ENCODE assay signal across 23 cellular contexts in the genomic region with DNA sequence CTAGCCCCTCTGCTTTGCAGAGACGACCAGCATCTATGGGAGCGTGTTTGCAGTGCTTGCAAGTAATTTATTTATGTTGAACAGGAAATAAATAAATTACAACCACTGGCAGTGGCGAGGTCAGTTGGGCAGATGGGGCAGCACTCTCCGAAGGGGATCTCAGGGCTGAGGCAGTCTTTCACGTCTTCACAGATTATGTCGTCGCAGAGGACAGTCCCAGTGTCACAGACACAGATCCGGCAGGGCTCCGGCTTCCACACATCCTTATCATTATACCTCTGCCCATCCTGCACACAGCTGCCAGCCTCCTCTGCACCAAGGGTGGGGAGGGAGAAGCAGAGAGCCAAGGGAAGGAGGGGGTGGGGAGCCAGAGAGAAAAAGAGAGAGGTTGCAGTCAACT. TPM values are rescaled to one million over a fixed set of nuclear protein-coding genes. Genes with fewer than 3 reads are reported as not detected.
"Had no signal": no experiment of that assay in that cellular context is flagged by ENCODE, and none has a peak within 500 bp of the region (broad histone marks: within the 10 kb centered on the region; RNA-seq: fewer than 3 reads in every experiment).

No MANE protein-coding gene starts in this region.

- ATAC-seq: heart left ventricle; mucosa of descending colon; naive thymus-derived CD4-positive, alpha-beta T cell; psoas muscle; right lobe of liver; stimulated activated effector memory CD8-positive, alpha-beta T cell treated with anti-CD3 and anti-CD28 coated beads, Interleukin-12 subunit alpha, Interleukin-12 subunit beta, amount 100 ng/mL, for 72 hours had no signal

- H3K27ac ChIP-seq: heart left ventricle, left ventricle myocardium inferior, ovary, psoas muscle, right lobe of liver, spleen, tibial nerve, uterus had no signal

- H3K36me3 Mint-ChIP-seq: naive thymus-derived CD4-positive, alpha-beta T cell; stimulated activated effector memory CD8-positive, alpha-beta T cell treated with anti-CD3 and anti-CD28 coated beads, Interleukin-12 subunit alpha, Interleukin-12 subunit beta, amount 100 ng/mL, for 72 hours had no signal

- H3K27ac Mint-ChIP-seq: immature natural killer cell; naive thymus-derived CD4-positive, alpha-beta T cell; stimulated activated effector memory CD8-positive, alpha-beta T cell treated with anti-CD3 and anti-CD28 coated beads, Interleukin-12 subunit alpha, Interleukin-12 subunit beta, amount 100 ng/mL, for 72 hours; stimulated activated naive CD8-positive, alpha-beta T cell treated with anti-CD3 and anti-CD28 coated beads, Interleukin-15, Interleukin-2, amounts not matched to agents 100 ng/mL and 50 ng/mL, for 24 hours; type B pancreatic cell had no signal

- H3K4me3 Mint-ChIP-seq: stimulated activated effector memory CD8-positive, alpha-beta T cell treated with anti-CD3 and anti-CD28 coated beads, Interleukin-12 subunit alpha, Interleukin-12 subunit beta, amount 100 ng/mL, for 72 hours; stimulated activated naive CD8-positive, alpha-beta T cell treated with anti-CD3 and anti-CD28 coated beads, Interleukin-15, Interleukin-2, amounts not matched to agents 100 ng/mL and 50 ng/mL, for 24 hours had no signal

- H3K9me3 ChIP-seq: heart left ventricle, left ventricle myocardium inferior, mucosa of descending colon, ovary, psoas muscle, right lobe of liver, spleen, tibial nerve, uterus had no signal

- DNase-seq: heart left ventricle; hypothalamus; immature natural killer cell; left ventricle myocardium inferior; mesendoderm; midbrain; mucosa of descending colon; naive thymus-derived CD4-positive, alpha-beta T cell; psoas muscle; right lobe of liver; small intestine; spleen; stimulated activated CD4-positive, alpha-beta T cell treated with anti-CD3 and anti-CD28 coated beads, Interleukin-4, amount 100 ng/mL, for 24 hours; stimulated activated naive CD4-positive, alpha-beta T cell; uterus had no signal

- H3K4me3 ChIP-seq: heart left ventricle, left ventricle myocardium inferior, lung, mucosa of descending colon, ovary, psoas muscle, right lobe of liver, spleen, tibial nerve, uterus had no signal

- H3K27me3 ChIP-seq: ovary had no signal

- H3K36me3 ChIP-seq: heart left ventricle, left ventricle myocardium inferior, ovary, right lobe of liver, spleen, tibial nerve, uterus had no signal

- H3K9me3 Mint-ChIP-seq: immature natural killer cell; stimulated activated effector memory CD8-positive, alpha-beta T cell treated with anti-CD3 and anti-CD28 coated beads, Interleukin-12 subunit alpha, Interleukin-12 subunit beta, amount 100 ng/mL, for 72 hours; stimulated activated naive CD8-positive, alpha-beta T cell treated with anti-CD3 and anti-CD28 coated beads, Interleukin-15, Interleukin-2, amounts not matched to agents 100 ng/mL and 50 ng/mL, for 24 hours; type B pancreatic cell had no signal

RNA-seq across cellular contexts. Expression of gene COL2A1, which starts 4.5 kb away (rescaled TPM):
- total RNA-seq: left ventricle myocardium inferior; naive thymus-derived CD4-positive, alpha-beta T cell; right lobe of liver; subcutaneous adipose tissue; tibial nerve; ureter had no signal
- polyA plus RNA-seq: immature natural killer cell; naive thymus-derived CD4-positive, alpha-beta T cell; spleen had no signal
